Comparison of ENCODE assay signal across 1 cellular context in the genomic region with DNA sequence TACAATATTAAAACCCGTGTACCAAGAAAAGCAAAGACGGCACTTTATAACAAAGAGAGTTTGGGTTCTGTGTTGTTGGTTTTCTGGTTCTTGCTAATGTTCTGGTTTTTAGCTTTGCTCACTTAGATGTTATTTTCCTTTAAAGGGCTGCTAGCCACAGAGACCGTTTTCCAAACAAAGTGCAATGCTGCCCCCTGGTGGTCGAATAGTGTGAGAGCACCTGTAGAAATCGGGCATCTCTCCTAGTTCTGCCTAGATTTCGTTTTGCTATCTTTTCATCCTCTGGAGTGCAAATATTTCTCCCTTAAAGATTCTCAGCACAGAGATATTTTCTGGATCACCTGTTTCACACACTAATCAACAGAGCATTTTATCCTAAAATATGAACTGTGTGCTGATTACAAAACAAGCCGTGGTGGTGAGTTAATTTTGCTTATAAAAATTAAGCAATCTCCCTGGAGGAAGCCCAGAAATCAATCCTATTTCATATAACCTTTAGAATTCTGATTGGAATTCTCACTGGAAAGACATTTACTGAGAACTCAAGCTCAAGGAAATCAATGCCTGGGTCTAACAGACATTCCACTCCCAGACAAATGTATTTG.
TF ChIP-seq lines count a peak whose summit lies in the region.

No MANE protein-coding gene starts in this region.

TF ChIP-seq in Ishikawa, 13 proteins besides CTCF, POLR2A, EP300 and RAD21 (continued from another document):
- TF ChIP-seq YY1 (IDR thresholded peaks at IDR 0.05; ENCODE audit: low read depth) (no peak), TCF12 (IDR thresholded peaks at IDR 0.05; ENCODE audit: low read depth) (no peak), FOXM1 (IDR thresholded peaks at IDR 0.05; ENCODE audit: borderline replicate concordance, low read depth) (no peak)
- TF ChIP-seq, protein P1, sequence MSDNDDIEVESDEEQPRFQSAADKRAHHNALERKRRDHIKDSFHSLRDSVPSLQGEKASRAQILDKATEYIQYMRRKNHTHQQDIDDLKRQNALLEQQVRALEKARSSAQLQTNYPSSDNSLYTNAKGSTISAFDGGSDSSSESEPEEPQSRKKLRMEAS (IDR thresholded peaks at IDR 0.05): no peak
- TF ChIP-seq, protein P2, sequence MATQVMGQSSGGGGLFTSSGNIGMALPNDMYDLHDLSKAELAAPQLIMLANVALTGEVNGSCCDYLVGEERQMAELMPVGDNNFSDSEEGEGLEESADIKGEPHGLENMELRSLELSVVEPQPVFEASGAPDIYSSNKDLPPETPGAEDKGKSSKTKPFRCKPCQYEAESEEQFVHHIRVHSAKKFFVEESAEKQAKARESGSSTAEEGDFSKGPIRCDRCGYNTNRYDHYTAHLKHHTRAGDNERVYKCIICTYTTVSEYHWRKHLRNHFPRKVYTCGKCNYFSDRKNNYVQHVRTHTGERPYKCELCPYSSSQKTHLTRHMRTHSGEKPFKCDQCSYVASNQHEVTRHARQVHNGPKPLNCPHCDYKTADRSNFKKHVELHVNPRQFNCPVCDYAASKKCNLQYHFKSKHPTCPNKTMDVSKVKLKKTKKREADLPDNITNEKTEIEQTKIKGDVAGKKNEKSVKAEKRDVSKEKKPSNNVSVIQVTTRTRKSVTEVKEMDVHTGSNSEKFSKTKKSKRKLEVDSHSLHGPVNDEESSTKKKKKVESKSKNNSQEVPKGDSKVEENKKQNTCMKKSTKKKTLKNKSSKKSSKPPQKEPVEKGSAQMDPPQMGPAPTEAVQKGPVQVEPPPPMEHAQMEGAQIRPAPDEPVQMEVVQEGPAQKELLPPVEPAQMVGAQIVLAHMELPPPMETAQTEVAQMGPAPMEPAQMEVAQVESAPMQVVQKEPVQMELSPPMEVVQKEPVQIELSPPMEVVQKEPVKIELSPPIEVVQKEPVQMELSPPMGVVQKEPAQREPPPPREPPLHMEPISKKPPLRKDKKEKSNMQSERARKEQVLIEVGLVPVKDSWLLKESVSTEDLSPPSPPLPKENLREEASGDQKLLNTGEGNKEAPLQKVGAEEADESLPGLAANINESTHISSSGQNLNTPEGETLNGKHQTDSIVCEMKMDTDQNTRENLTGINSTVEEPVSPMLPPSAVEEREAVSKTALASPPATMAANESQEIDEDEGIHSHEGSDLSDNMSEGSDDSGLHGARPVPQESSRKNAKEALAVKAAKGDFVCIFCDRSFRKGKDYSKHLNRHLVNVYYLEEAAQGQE (IDR thresholded peaks at IDR 0.05; ENCODE audit: low read depth): no peak
